8 cellular contexts compared by ENCODE assay signal in the genomic region with DNA sequence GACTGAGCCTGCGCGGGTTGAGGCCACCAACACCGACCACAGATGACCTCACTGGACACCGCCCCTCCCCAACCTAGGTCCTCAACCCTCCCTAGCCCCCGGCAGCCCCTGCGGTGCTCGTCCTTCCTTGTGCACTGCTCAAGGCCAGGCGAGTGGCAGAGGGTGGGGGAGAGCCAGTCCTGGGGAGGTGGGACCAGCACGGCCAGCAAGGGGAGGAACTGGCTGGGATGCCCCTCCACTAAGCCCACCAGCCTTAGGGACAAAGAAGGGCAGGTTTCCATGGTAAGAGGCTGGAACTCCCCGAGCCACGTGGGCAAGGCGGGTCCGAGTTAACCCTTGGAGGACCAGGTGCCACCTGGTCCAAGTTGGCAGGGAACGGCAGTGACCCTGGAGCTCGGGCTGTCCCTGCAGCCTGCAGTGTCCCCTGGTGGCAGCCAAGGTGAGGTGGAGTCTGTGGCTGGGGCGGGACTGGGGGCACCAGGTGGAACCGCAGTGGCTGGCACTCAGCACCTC. TPM values are rescaled to one million over a fixed set of nuclear protein-coding genes. Genes with fewer than 3 reads are reported as not detected.
A peak's percentile ranks its signal among the peaks of the same experiment; 100 is the strongest.
DNase-seq lines count a peak whose midpoint lies in the region; ATAC-seq, FAIRE-seq and TF ChIP-seq lines count a peak whose summit lies in the region.

No MANE protein-coding gene starts in this region.

- WGBS in K562 (ENCODE audit: insufficient coverage, low coverage, missing lambda C conversion rate), result 59% methylated on average over 7 of the region's 17 CpGs

- TF ChIP-seq POLR2A in K562 (conservative IDR thresholded peaks at IDR 0.05), result peak; percentile 44; the same call in 1 of the 2 replicates

- ATAC-seq in K562, result peak; percentile 67
- peak; percentile 68 for ATAC-seq in left lung
- no peak for ATAC-seq in GM21360 (IDR thresholded peaks at IDR 0.05; ENCODE audit: unreplicated experiment)

- peaks cover 4% of the 10 kb centered on the region for H3K9me1 ChIP-seq in K562 (ENCODE audit: control insufficient read depth, insufficient read depth, low read length)

- peak overlapping the region in 1 of 2 experiments; percentile 35; a peak in 1 of 4 replicates for H3K9ac ChIP-seq in K562 (ENCODE audit: insufficient read depth in 1 of 2, low read depth in 2 of 2, low read length in 2 of 2)

- H3K36me3 ChIP-seq in K562 (ENCODE audit: control insufficient read depth, insufficient read depth, low read length) (peaks cover 27% of the 10 kb centered on the region; the same call in 2 of the 3 replicates), left lung (peaks cover 0 to 43% of the 10 kb centered on the region in 2 donors)

- in situ Hi-C loops in K562 (cut with MboI), result no loop called here

- H4K20me1 ChIP-seq in K562 (replicated peaks; ENCODE audit: control insufficient read depth, insufficient read depth, low read length), result peaks cover 13% of the 10 kb centered on the region; the same call in 1 of the 2 replicates

- no peak for FAIRE-seq in K562 (lab: Jason Lieb, UNC)

- no peak for TF ChIP-seq EP300 in K562 (IDR thresholded peaks at IDR 0.05; ENCODE audit: low read length)

- H3K4me2 ChIP-seq in K562 (ENCODE audit: insufficient read depth, low read length), result no peak overlapping the region

- intact Hi-C loops in K562 (cut with micrococcal nuclease) (no loop called here), left lung (cut with DNase I) (no loop called here)

- no peaks in the 10 kb centered on the region for H3K27me3 ChIP-seq in K562 (ENCODE audit: control insufficient read depth in 2 of 2, insufficient read depth in 2 of 2, low read length in 2 of 2)
- peaks cover 3 to 59% of the 10 kb centered on the region in 2 donors for H3K27me3 ChIP-seq in left lung

- peaks cover 0 to 63% of the 10 kb centered on the region in 2 experiments; a peak in 2 of 5 replicates for H3K4me1 ChIP-seq in K562 (replicated peaks in 1 of 2; ENCODE audit: control insufficient read depth in 2 of 2, insufficient read depth in 2 of 2, low read length in 2 of 2)
- H3K4me1 ChIP-seq in left lung, result peaks cover 6 to 19% of the 10 kb centered on the region in 2 donors

- H3K9me3 ChIP-seq in K562 (replicated peaks; ENCODE audit: control insufficient read depth, insufficient read depth, low read depth, low read length) (no peaks in the 10 kb centered on the region), left lung (no peaks in the 10 kb centered on the region)

- H3K79me2 ChIP-seq in K562 (ENCODE audit: control insufficient read depth, insufficient read depth, low read length), result no peaks in the 10 kb centered on the region

- H2AFZ ChIP-seq in K562 (ENCODE audit: low read depth, low read length), result no peak overlapping the region

- H3K27ac ChIP-seq in K562 (ENCODE audit: extremely low read depth, low read depth, low read length) (no peak overlapping the region), left lung (no peak overlapping the region)

- peak in 1 of 2 experiments; percentile 40; a peak in 1 of 4 replicates for TF ChIP-seq RAD21 in K562 (CRISPR knock-in tag; conservative IDR thresholded peaks at IDR 0.05 in 1 of 2, IDR thresholded peaks at IDR 0.05 in 1 of 2)

- H3K4me3 ChIP-seq in K562 (no peak overlapping the region), left lung (no peak overlapping the region)

- CTCF ChIA-PET in K562 (lab: Yijun Ruan, JAX; ENCODE audit: low intra/inter-chr PET ratio), result interaction anchor here (0.9 to 1.9 kb wide), 2 partner anchors 282 to 284 kb away, joined by 3 to 11 read pairs; no protein-coding TSS in a partner anchor

- TF ChIP-seq CTCF in K562 (IDR thresholded peaks at IDR 0.05 in 2 of 3, conservative IDR thresholded peaks at IDR 0.05 in 1 of 3; ENCODE audit: insufficient read depth in 2 of 3, low read depth in 1 of 3, low read length in 3 of 3) (peak; percentile 55 to 60 (median 58)), left lung (IDR thresholded peaks at IDR 0.05) (peak; percentile 37 to 65)

- DNase-seq in stimulated activated CD4-positive, alpha-beta T cell treated with anti-CD3 and anti-CD28 coated beads, Interleukin-15, amount 100 ng/mL, for 24 hours, result peak; percentile 61
- DNase-seq in stimulated activated CD4-positive, alpha-beta T cell treated with anti-CD3 and anti-CD28 coated beads, Interleukin-2, amount 100 ng/mL, for 48 hours, result no peak
- peak; percentile 90 for DNase-seq in NCI-H748 (lab: John Stamatoyannopoulos, UW; ENCODE audit: unreplicated experiment)
- DNase-seq in K562 (ENCODE audit: extremely low read depth in 1 of 4, low spot score in 3 of 4), result peak in 2 of 4 experiments; percentile 54 to 59
- peak in 1 of 2 donors; percentile 80 for DNase-seq in left lung
- no peak for DNase-seq in NCI-H69 (lab: John Stamatoyannopoulos, UW)
- no peak for DNase-seq in HCEC 1CT

- BruUV-seq in K562 (replicated peaks; lab: Mats Ljungman, UMichigan), result no TSS peak

- POLR2A ChIA-PET in K562 (lab: Yijun Ruan, JAX), result interaction anchor here (1.5 to 4.0 kb wide), 2 partner anchors 14 to 15 kb away, joined by 3 to 26 read pairs; a partner anchor contains a TSS

TF ChIP-seq in K562, 482 proteins besides CTCF, POLR2A, EP300 and RAD21 (continues in another document):
- no peak for TF ChIP-seq CEBPG (CRISPR knock-in tag; IDR thresholded peaks at IDR 0.05)
- no peak for TF ChIP-seq CEBPG (tag; conservative IDR thresholded peaks at IDR 0.05 in 1 of 2, IDR thresholded peaks at IDR 0.05 in 1 of 2)
- TF ChIP-seq KAT7 (CRISPR knock-in tag; IDR thresholded peaks at IDR 0.05; ENCODE audit: borderline replicate concordance), result no peak
- no peak for TF ChIP-seq CBFA2T2 (conservative IDR thresholded peaks at IDR 0.05)

RNA-seq across cellular contexts. Expression of a gene that starts 9.2 kb away (rescaled TPM):
- total RNA-seq in K562 (2011; cell fraction: chromatin; rRNA removed; ENCODE audit: low replicate concordance), result 0.23 TPM in 1 of 2 replicates, not detected in the other
- total RNA-seq in K562 (2011; cell fraction: nucleolus; rRNA removed), result 0.26 and 0.33 TPM in 2 replicates
- 0.37 TPM in 1 of 2 replicates, not detected in the other for total RNA-seq in K562 (2011; cell fraction: nucleoplasm; rRNA removed)
- not detected in 2 replicates for total RNA-seq in K562 (2014; rRNA removed)
- total RNA-seq in K562 (2014; rRNA removed; fragmentation: Illumina TruSeq; extraction: Trizol), result not detected in 2 replicates
- not detected in 2 replicates for total RNA-seq in K562 (2015; rRNA removed; fragmentation: Illumina TruSeq; extraction: Trizol)
- total RNA-seq in K562 (2021), result not detected in 2 replicates
- not detected in 2 replicates for polyA plus RNA-seq in K562 (2011; rRNA removed)
- not detected in 2 replicates for polyA plus RNA-seq in K562 (2011; cell fraction: cytosol; rRNA removed)
- 0.14 TPM in 1 of 2 replicates, not detected in the other for polyA plus RNA-seq in K562 (2011; cell fraction: nucleus; rRNA removed)
- 0.25 and 0.30 TPM in 2 replicates for polyA plus RNA-seq in K562 (2012)
- not detected in 2 replicates for polyA plus RNA-seq in K562 (2014; fragmentation: Illumina TruSeq; extraction: Trizol)
- not detected for polyA plus RNA-seq in K562 (2014; fragmentation: Nextera tagmentation; extraction: Ambion mirVana)
- 0.08 TPM in 1 of 2 replicates, not detected in the other for polyA plus RNA-seq in K562 (2014; rRNA removed)
- polyA minus RNA-seq in K562 (2011; rRNA and poly(A)+ RNA removed), result not detected in 2 replicates
- not detected in 2 replicates for polyA minus RNA-seq in K562 (2011; cell fraction: cytosol; rRNA and poly(A)+ RNA removed)
- 0.13 TPM in 1 of 2 replicates, not detected in the other for polyA minus RNA-seq in K562 (2011; cell fraction: nucleus; rRNA and poly(A)+ RNA removed)
- 1 to 10 TPM; 2.1 to 3.4 TPM for total RNA-seq in left lung

RNA-seq across cellular contexts. Expression of a gene that starts 14.8 kb away (rescaled TPM):
- 44.9 and 197 TPM in 2 replicates for total RNA-seq in K562 (2011; cell fraction: chromatin; rRNA removed; ENCODE audit: low replicate concordance)
- total RNA-seq in K562 (2011; cell fraction: nucleolus; rRNA removed), result 108 and 129 TPM in 2 replicates
- total RNA-seq in K562 (2011; cell fraction: nucleoplasm; rRNA removed), result 63.6 and 65.2 TPM in 2 replicates
- total RNA-seq in K562 (2014; rRNA removed), result 33.2 and 39.0 TPM in 2 replicates
- 3.9 and 8.6 TPM in 2 replicates for total RNA-seq in K562 (2014; rRNA removed; fragmentation: Illumina TruSeq; extraction: Trizol)
- total RNA-seq in K562 (2015; rRNA removed; fragmentation: Illumina TruSeq; extraction: Trizol), result 18.9 and 20.9 TPM in 2 replicates
- total RNA-seq in K562 (2021), result 51.2 and 52.5 TPM in 2 replicates
- polyA plus RNA-seq in K562 (2011; rRNA removed), result 12.6 and 15.2 TPM in 2 replicates
- polyA plus RNA-seq in K562 (2011; cell fraction: cytosol; rRNA removed), result 18.3 and 47.5 TPM in 2 replicates
- polyA plus RNA-seq in K562 (2011; cell fraction: nucleus; rRNA removed), result 42.7 and 112 TPM in 2 replicates
- polyA plus RNA-seq in K562 (2012), result 22.5 and 27.7 TPM in 2 replicates
- polyA plus RNA-seq in K562 (2014; fragmentation: Illumina TruSeq; extraction: Trizol), result 7.6 and 25.3 TPM in 2 replicates
- under 1 TPM; 0.31 to 0.69 TPM for polyA plus RNA-seq in K562 (2014; fragmentation: Nextera tagmentation; extraction: Ambion mirVana)
- 38.6 and 42.4 TPM in 2 replicates for polyA plus RNA-seq in K562 (2014; rRNA removed)
- polyA minus RNA-seq in K562 (2011; rRNA and poly(A)+ RNA removed), result 4.7 and 7.0 TPM in 2 replicates
- 19.5 and 23.0 TPM in 2 replicates for polyA minus RNA-seq in K562 (2011; cell fraction: cytosol; rRNA and poly(A)+ RNA removed)
- 58.6 and 62.1 TPM in 2 replicates for polyA minus RNA-seq in K562 (2011; cell fraction: nucleus; rRNA and poly(A)+ RNA removed)
- 10 to 100 TPM; 28.1 to 28.4 TPM for total RNA-seq in left lung

RNA-seq across cellular contexts. Expression of a gene that starts 24.8 kb away (rescaled TPM):
- 264 and 482 TPM in 2 replicates for total RNA-seq in K562 (2011; cell fraction: chromatin; rRNA removed; ENCODE audit: low replicate concordance)
- total RNA-seq in K562 (2011; cell fraction: nucleolus; rRNA removed), result 393 and 500 TPM in 2 replicates
- 388 and 427 TPM in 2 replicates for total RNA-seq in K562 (2011; cell fraction: nucleoplasm; rRNA removed)
- total RNA-seq in K562 (2014; rRNA removed) (1,572 and 2,328 TPM in 2 replicates), K562 (2014; rRNA removed; fragmentation: Illumina TruSeq; extraction: Trizol) (512 and 566 TPM in 2 replicates), K562 (2015; rRNA removed; fragmentation: Illumina TruSeq; extraction: Trizol) (568 and 574 TPM in 2 replicates), K562 (2021) (1,775 and 1,801 TPM in 2 replicates), left lung (1,000 to 10,000 TPM; 2,607 to 3,206 TPM)
- polyA plus RNA-seq in K562 (2011; rRNA removed) (224 and 602 TPM in 2 replicates), K562 (2014; fragmentation: Illumina TruSeq; extraction: Trizol) (990 and 2,987 TPM in 2 replicates), K562 (2014; fragmentation: Nextera tagmentation; extraction: Ambion mirVana) (100 to 1,000 TPM; 259 to 386 TPM), K562 (2014; rRNA removed) (831 and 1,109 TPM in 2 replicates)
- 901 and 1,415 TPM in 2 replicates for polyA plus RNA-seq in K562 (2011; cell fraction: cytosol; rRNA removed)
- 1,206 and 1,333 TPM in 2 replicates for polyA plus RNA-seq in K562 (2011; cell fraction: nucleus; rRNA removed)
- polyA plus RNA-seq in K562 (2012), result 1,311 and 3,206 TPM in 2 replicates
- 205 and 410 TPM in 2 replicates for polyA minus RNA-seq in K562 (2011; rRNA and poly(A)+ RNA removed)
- 580 and 1,178 TPM in 2 replicates for polyA minus RNA-seq in K562 (2011; cell fraction: cytosol; rRNA and poly(A)+ RNA removed)
- polyA minus RNA-seq in K562 (2011; cell fraction: nucleus; rRNA and poly(A)+ RNA removed), result 230 and 388 TPM in 2 replicates

Comparison
In these comparisons a context has a peak if more than half of its experiments do, and no peak if none do; other contexts are left out.
1. DNase-seq: peak in stimulated activated CD4-positive, alpha-beta T cell treated with anti-CD3 and anti-CD28 coated beads, Interleukin-15, amount 100 ng/mL, for 24 hours (single experiment) and NCI-H748 (single experiment); none in stimulated activated CD4-positive, alpha-beta T cell treated with anti-CD3 and anti-CD28 coated beads, Interleukin-2, amount 100 ng/mL, for 48 hours (0 of 2), NCI-H69 (single experiment) and HCEC 1CT (single experiment).